16 cellular contexts compared by ENCODE assay signal in genomic region chr1:197307551-197307950, GRCh38. TPM values are rescaled to one million over a fixed set of nuclear protein-coding genes. Genes with fewer than 3 reads are reported as not detected.
"Had no signal": no experiment of that assay in that cellular context is flagged by ENCODE, and none has a peak within 500 bp of the region (broad histone marks: within the 10 kb centered on the region; RNA-seq: fewer than 3 reads in every experiment).

No MANE protein-coding gene starts in this region.

- H3K27ac Mint-ChIP-seq: T-helper 2 cell treated with Interferon-gamma antibody and Interleukin-4, amounts not matched to agents 5 μg/mL and 100 μg/mL, for 36 hours had no signal

- H3K4me3 Mint-ChIP-seq: neural crest cell; T-helper 2 cell treated with Interferon-gamma antibody and Interleukin-4, amounts not matched to agents 5 μg/mL and 100 μg/mL, for 36 hours had no signal

- H3K9me3 Mint-ChIP-seq: neural crest cell; T-helper 2 cell treated with Interferon-gamma antibody and Interleukin-4, amounts not matched to agents 5 μg/mL and 100 μg/mL, for 36 hours had no signal

- ATAC-seq: activated CD4-positive, CD25-positive, alpha-beta regulatory T cell treated with anti-CD3 and anti-CD28 coated beads, Interleukin-2, amount 50 U/mL, for 24 hours; heart right ventricle; right cardiac atrium had no signal

- DNase-seq: activated CD4-positive, alpha-beta T cell treated with anti-CD3 and anti-CD28 coated beads, Interleukin-2, amount 50 U/mL, for 4 hours; activated naive CD4-positive, alpha-beta T cell treated with anti-CD3 and anti-CD28 coated beads, Interleukin-2, amount 50 U/mL, for 16 hours; activated T-cell treated with anti-CD3 and anti-CD28 coated beads, Interleukin-2, amount 50 U/mL, for 1 hour; brain microvascular endothelial cell; cerebellar nuclear complex; dermis blood vessel endothelial cell; foreskin melanocyte; heart right ventricle; right cardiac atrium; small intestine; tibial artery; uterus had no signal

RNA-seq across cellular contexts. Expression of gene CRB1, which starts 39.5 kb away (rescaled TPM):
- polyA plus RNA-seq: liver had no signal
